ENCODE assay signal across 8 cellular contexts in the genomic region with DNA sequence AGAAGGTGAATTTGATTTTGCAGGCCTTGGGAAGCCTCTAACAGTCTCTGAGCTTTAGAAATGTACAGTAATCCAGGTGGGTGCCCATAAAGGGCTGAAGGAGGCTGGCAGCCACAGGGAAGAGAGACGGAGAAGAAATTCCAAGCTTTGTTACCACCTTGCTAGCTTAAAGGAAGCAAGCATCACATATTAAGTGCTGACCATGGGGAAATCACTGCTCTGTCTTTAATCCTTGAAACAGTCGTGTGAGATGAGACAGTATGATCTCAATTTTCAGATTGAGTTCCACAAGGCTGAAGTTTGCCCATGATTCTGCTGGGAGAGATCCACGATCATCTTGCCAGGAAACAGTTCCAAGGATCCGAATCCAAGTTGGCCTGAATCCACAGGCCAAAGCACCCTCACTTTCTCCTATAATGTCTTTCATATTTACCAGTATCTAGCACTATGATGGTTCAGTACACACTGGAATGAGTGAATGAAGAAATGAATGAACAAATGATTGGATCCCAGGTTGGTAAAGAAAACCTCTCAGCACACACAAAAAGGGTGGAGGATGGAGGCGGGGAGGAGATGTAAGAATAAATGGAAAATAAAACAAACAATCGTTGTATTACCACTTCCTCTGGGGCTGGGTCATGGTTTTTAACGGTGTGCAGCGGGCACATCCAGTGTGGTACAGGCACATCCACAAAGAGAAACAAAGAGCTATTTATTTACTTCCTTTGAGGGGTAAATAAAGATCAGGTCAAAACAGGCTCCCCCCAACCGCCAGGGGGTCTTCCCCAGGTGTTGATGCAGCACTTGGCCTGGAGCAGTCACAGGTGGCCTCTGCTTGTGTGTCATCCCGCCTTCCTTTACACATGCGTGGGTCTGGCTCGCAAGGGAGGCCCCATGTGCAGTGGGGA. TPM values are rescaled to one million over a fixed set of nuclear protein-coding genes. Genes with fewer than 3 reads are reported as not detected.
DNase-seq lines count a peak whose midpoint lies in the region; ATAC-seq and TF ChIP-seq lines count a peak whose summit lies in the region.

No MANE protein-coding gene starts in this region.

- WGBS in tibial nerve, 2 donors = 40 to 60% methylated on average over 12 of the region's 12 CpGs

- H3K27ac Mint-ChIP-seq in CD8-positive, alpha-beta memory T cell = peak overlapping the region; percentile 82 to 99 (median 94)

- TF ChIP-seq EP300 in tibial nerve (IDR thresholded peaks at IDR 0.05) = no peak

- H3K9me3 ChIP-seq in CD8-positive, alpha-beta memory T cell (ENCODE audit: low read length) = no peaks in the 10 kb centered on the region
- H3K9me3 ChIP-seq in mucosa of descending colon = no peaks in the 10 kb centered on the region
- H3K9me3 ChIP-seq in tibial nerve = no peaks in the 10 kb centered on the region

- H3K4me3 Mint-ChIP-seq in CD8-positive, alpha-beta memory T cell = peak overlapping the region; percentile 48 to 83 (median 79)

- peaks cover 81% of the 10 kb centered on the region for H3K4me1 ChIP-seq in CD8-positive, alpha-beta memory T cell (ENCODE audit: insufficient read depth, low read length)
- H3K4me1 ChIP-seq in mucosa of descending colon (ENCODE audit: low read depth) = peaks cover 9% of the 10 kb centered on the region
- peaks cover 0 to 29% (median 17%) of the 10 kb centered on the region in 4 donors for H3K4me1 ChIP-seq in tibial nerve

- intact Hi-C loops in mucosa of descending colon (cut with DNase I, micrococcal nuclease) = no loop called here

- H3K36me3 ChIP-seq in CD8-positive, alpha-beta memory T cell (ENCODE audit: insufficient read depth, low read length) = peaks cover 22% of the 10 kb centered on the region
- no peaks in the 10 kb centered on the region for H3K36me3 ChIP-seq in mucosa of descending colon (ENCODE audit: low read depth)
- peaks cover 0 to 8% (median 0%) of the 10 kb centered on the region in 3 donors for H3K36me3 ChIP-seq in tibial nerve

- peak overlapping the region; percentile 21 for H3K27ac ChIP-seq in CD8-positive, alpha-beta memory T cell (ENCODE audit: low read depth, low read length)
- peak overlapping the region in 2 of 4 donors; percentile 4 to 51 for H3K27ac ChIP-seq in tibial nerve

- peaks cover 0 to 2% of the 10 kb centered on the region in 2 donors for H3K27me3 Mint-ChIP-seq in CD8-positive, alpha-beta memory T cell

- peak; percentile 31 for ATAC-seq in HG02938 (IDR thresholded peaks at IDR 0.05; ENCODE audit: unreplicated experiment)
- peak; percentile 68 for ATAC-seq in mucosa of descending colon
- ATAC-seq in GM21526 (IDR thresholded peaks at IDR 0.05; ENCODE audit: low FRiP score, unreplicated experiment) = no peak

- H3K9me3 Mint-ChIP-seq in CD8-positive, alpha-beta memory T cell = no peaks in the 10 kb centered on the region

- CTCF ChIA-PET in CD8-positive, alpha-beta memory T cell (lab: Charles Lee) = interaction anchor here (0.6 to 1.3 kb wide), 5 partner anchors 9 to 29 kb away, joined by 3 read pairs; no protein-coding TSS in a partner anchor

- no peak for TF ChIP-seq POLR2A in tibial nerve (IDR thresholded peaks at IDR 0.05)

- peaks cover 73 to 82% (median 78%) of the 10 kb centered on the region in 3 donors for H3K4me1 Mint-ChIP-seq in CD8-positive, alpha-beta memory T cell

- DNase-seq in CD8-positive, alpha-beta memory T cell = peak; percentile 50 to 86 (median 79)
- peak; percentile 36 for DNase-seq in activated T-cell treated with anti-CD3 and anti-CD28 coated beads for 1 hour (ENCODE audit: low read depth)
- no peak for DNase-seq in mucosa of descending colon
- no peak for DNase-seq in AG08395 (ENCODE audit: low spot score)
- DNase-seq in EL = no peak
- DNase-seq in tibial nerve (ENCODE audit: low spot score in 2 of 2) = no peak

- H3K36me3 Mint-ChIP-seq in CD8-positive, alpha-beta memory T cell = peaks cover 0 to 57% (median 12%) of the 10 kb centered on the region in 3 donors

- H3K27me3 ChIP-seq in CD8-positive, alpha-beta memory T cell (ENCODE audit: insufficient read depth, low read length, poor library complexity, severe bottlenecking) = no peaks in the 10 kb centered on the region
- H3K27me3 ChIP-seq in tibial nerve = no peaks in the 10 kb centered on the region

- TF ChIP-seq CTCF in mucosa of descending colon (IDR thresholded peaks at IDR 0.05) (no peak), tibial nerve (IDR thresholded peaks at IDR 0.05) (no peak)

- H3K4me3 ChIP-seq in CD8-positive, alpha-beta memory T cell (ENCODE audit: low read length) = peak overlapping the region; percentile 25
- no peak overlapping the region for H3K4me3 ChIP-seq in mucosa of descending colon
- H3K4me3 ChIP-seq in tibial nerve = no peak overlapping the region

- POLR2A ChIA-PET in CD8-positive, alpha-beta memory T cell (lab: Charles Lee) = interaction anchor here (0.5 to 1.7 kb wide), 7 partner anchors 17 to 958 kb away, joined by 3 to 9 read pairs (median 4); partner anchors contain the start of genes BYSL, MED20 and TAF8

RNA-seq across cellular contexts. Expression of gene TAF8, which starts 28.2 kb away (rescaled TPM):
- total RNA-seq in CD8-positive, alpha-beta memory T cell = 10 to 100 TPM; 41.7 to 42.6 TPM
- 20.5 TPM for polyA plus RNA-seq in CD8-positive, alpha-beta memory T cell
- total RNA-seq in mucosa of descending colon (10 to 100 TPM; 22.1 to 35.2 (median 25.0) TPM), tibial nerve (10 to 100 TPM; 10.7 to 27.6 (median 20.9) TPM)

Comparison
In these comparisons a context has a peak if more than half of its experiments do, and no peak if none do; other contexts are left out.
1. DNase-seq: peak in CD8-positive, alpha-beta memory T cell (5 of 5) and activated T-cell treated with anti-CD3 and anti-CD28 coated beads for 1 hour (single experiment); none in mucosa of descending colon (0 of 3), AG08395 (single experiment), EL (single experiment) and tibial nerve (0 of 2).